ENCODE assay signal across 28 cellular contexts in genomic region chr2:28579606-28580005, GRCh38.
"Had no signal": no experiment of that assay in that cellular context is flagged by ENCODE, and none has a peak within 500 bp of the region (broad histone marks: within the 10 kb centered on the region; RNA-seq: fewer than 3 reads in every experiment).

No MANE protein-coding gene starts in this region.

- H3K36me3 ChIP-seq: adrenal gland, breast epithelium had no signal

- H3K4me3 ChIP-seq: adrenal gland, body of pancreas, breast epithelium, Peyer's patch had no signal

- ATAC-seq: activated CD4-positive, alpha-beta T cell treated with anti-CD3 and anti-CD28 coated beads for 36 hours; activated CD4-positive, CD25-positive, alpha-beta regulatory T cell treated with anti-CD3 and anti-CD28 coated beads, Interleukin-2, amount 50 U/mL, for 24 hours; activated CD8-positive, alpha-beta T cell treated with anti-CD3 and anti-CD28 coated beads, Interleukin-2, amount 10 ng/mL, durations not matched to agents 7 days and 5 days; activated naive CD4-positive, alpha-beta T cell treated with anti-CD3 and anti-CD28 coated beads, Interleukin-2, amount 50 U/mL, for 72 hours; body of pancreas; PC-3; SK-N-SH treated with all-trans-retinoic acid at 6 μM for 48 hours; T-cell; WTC11 had no signal

- H3K9me3 ChIP-seq: adrenal gland, body of pancreas, breast epithelium, Peyer's patch had no signal

- H3K27me3 ChIP-seq: adrenal gland, body of pancreas, breast epithelium, Peyer's patch had no signal

- H3K27ac ChIP-seq: adrenal gland, body of pancreas, breast epithelium, Peyer's patch had no signal

- DNase-seq: activated CD4-positive, alpha-beta T cell treated with anti-CD3 and anti-CD28 coated beads for 36 hours; activated CD4-positive, alpha-beta T cell treated with anti-CD3 and anti-CD28 coated beads, Interleukin-2, amount 10 ng/mL, durations not matched to agents 7 days and 5 days; activated CD4-positive, alpha-beta T cell treated with anti-CD3 and anti-CD28 coated beads, Interleukin-2, amount 50 U/mL, for 48 hours; activated CD8-positive, alpha-beta T cell treated with anti-CD3 and anti-CD28 coated beads, Interleukin-2, amount 10 ng/mL, durations not matched to agents 7 days and 5 days; activated gamma-delta T cell treated with Interleukin-2 at 50 U/mL for 16 hours; activated naive CD4-positive, alpha-beta T cell treated with anti-CD3 and anti-CD28 coated beads for 36 hours; adrenal gland; body of pancreas; Karpas-422; KBM-7; NCI-H1105; NCI-H1417 treated with DMSO at 0.1 percent for 48 hours; NCI-H1930; NCI-H2081 treated with DMSO at 0.1 percent for 48 hours; NCI-H226; NCI-H524 treated with DMSO at 0.1 percent for 48 hours; PC-3; Peyer's patch; RPMI8226; SIG-M5; T-cell; T-helper 2 cell; T1000 had no signal

- H3K4me1 ChIP-seq: body of pancreas, breast epithelium had no signal
